ENCODE assay signal across 1 cellular context in genomic region chr16:27293343-27293742, GRCh38.
TF ChIP-seq lines count a peak whose summit lies in the region.

No MANE protein-coding gene starts in this region.

TF ChIP-seq in IMR-90, 13 proteins besides CTCF, POLR2A, EP300 and RAD21:
- TF ChIP-seq CHD1 (IDR thresholded peaks at IDR 0.05; ENCODE audit: low read depth, low read length) (no peak), RCOR1 (IDR thresholded peaks at IDR 0.05; ENCODE audit: insufficient replicate concordance, low read length) (no peak), SMC3 (IDR thresholded peaks at IDR 0.05; ENCODE audit: low read depth, low read length) (no peak), CEBPB (IDR thresholded peaks at IDR 0.05; ENCODE audit: low read depth, low read length) (no peak), MAFK (IDR thresholded peaks at IDR 0.05; ENCODE audit: low read depth, low read length) (no peak), MAZ (IDR thresholded peaks at IDR 0.05; ENCODE audit: borderline replicate concordance, low read depth, low read length) (no peak), ELK1 (IDR thresholded peaks at IDR 0.05; ENCODE audit: borderline replicate concordance, low read depth, low read length) (no peak), RFX5 (IDR thresholded peaks at IDR 0.05; ENCODE audit: low read depth, low read length) (no peak), NFE2L2 (IDR thresholded peaks at IDR 0.05; ENCODE audit: low read depth, low read length) (no peak), BHLHE40 (IDR thresholded peaks at IDR 0.05; ENCODE audit: low read depth, low read length) (no peak)
